In the genomic region with DNA sequence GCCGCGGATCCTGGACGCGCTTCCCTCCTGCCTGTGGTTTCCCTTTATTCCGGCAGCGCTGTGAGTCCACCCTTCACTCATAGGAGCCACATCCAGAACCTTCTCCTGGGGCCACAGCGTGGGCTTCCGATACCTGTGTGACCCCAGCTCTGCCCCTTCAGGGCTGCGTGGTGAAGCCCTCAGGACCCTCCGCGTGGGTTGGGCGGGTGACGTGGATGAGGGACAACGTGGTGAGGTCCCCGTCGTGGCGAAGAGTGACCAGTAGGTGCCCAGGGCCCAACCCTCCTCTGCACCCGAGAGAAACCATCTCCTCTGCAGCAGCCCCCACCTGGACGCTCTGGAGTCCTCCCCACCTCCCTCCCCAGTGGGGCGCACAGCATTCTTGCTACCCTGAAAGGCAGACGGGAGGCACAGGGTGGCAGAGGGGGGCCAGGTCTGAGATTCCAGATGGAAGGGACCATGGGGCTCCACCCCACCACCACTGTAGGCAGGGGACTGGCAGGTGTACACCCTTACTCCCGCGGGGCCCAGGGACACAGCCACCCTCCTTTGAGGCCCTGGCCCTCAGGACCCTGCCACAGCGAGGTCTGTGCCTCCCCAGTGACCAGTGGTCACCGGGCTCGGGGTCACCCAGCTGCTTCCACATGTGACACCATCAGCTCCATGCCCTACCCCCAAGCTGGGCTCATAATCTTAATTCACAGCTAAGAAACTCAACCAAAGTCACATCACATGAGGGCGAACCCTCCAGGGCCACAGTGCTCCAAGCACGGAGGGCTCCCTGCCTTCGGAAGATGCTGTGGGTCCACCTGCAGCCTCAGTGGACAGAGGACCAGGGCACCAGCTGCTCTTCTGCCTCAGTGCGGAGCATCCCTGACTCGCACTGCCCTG, we compare ENCODE assay signal across 1 cellular context.
A peak's percentile ranks its signal among the peaks of the same experiment; 100 is the strongest.
TF ChIP-seq lines count a peak whose summit lies in the region.

No MANE protein-coding gene starts in this region.

TF ChIP-seq in H1, 55 proteins besides CTCF, POLR2A, EP300 and RAD21:
- TF ChIP-seq CHD1 (IDR thresholded peaks at IDR 0.05; ENCODE audit: low read depth, low read length) = no peak
- peak; percentile 56 for TF ChIP-seq EZH2 (IDR thresholded peaks at IDR 0.05; ENCODE audit: low read depth, low read length, severe bottlenecking)
- TF ChIP-seq BACH1 (IDR thresholded peaks at IDR 0.05; ENCODE audit: low read length) = no peak
- TF ChIP-seq RNF2 (IDR thresholded peaks at IDR 0.05; ENCODE audit: borderline replicate concordance, low read depth, low read length, missing control alignments, poor library complexity, severe bottlenecking) = peak; percentile 7
- TF ChIP-seq SUZ12 (IDR thresholded peaks at IDR 0.05; ENCODE audit: low read length) = peak; percentile 88
- no peak for TF ChIP-seq SP4 (IDR thresholded peaks at IDR 0.05; ENCODE audit: low read length)
- no peak for TF ChIP-seq RXRA (IDR thresholded peaks at IDR 0.05; ENCODE audit: insufficient read depth, low read depth, low read length)
TF ChIP-seq in H1: peak in this region for 3.
